Comparison of ENCODE assay signal across 30 cellular contexts in the genomic region with DNA sequence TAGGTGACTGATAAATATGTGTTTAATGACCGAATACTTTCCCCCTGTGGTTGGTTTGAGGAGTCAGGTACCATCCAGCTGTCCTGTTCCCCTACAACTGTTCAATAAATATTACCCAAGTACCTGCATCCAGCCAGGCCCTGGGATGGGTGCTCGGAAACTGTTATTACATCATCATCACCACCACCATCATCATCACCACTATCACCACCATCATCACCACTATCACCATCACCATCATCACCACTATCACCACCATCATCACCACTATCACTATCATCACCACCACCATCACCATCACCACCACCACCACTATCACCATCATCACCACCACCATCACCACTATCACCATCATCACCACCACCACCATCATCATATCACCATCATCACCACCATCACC. TPM values are rescaled to one million over a fixed set of nuclear protein-coding genes. Genes with fewer than 3 reads are reported as not detected.
DNase-seq lines count a peak whose midpoint lies in the region; ATAC-seq, FAIRE-seq and TF ChIP-seq lines count a peak whose summit lies in the region.
"Had no signal": no experiment of that assay in that cellular context is flagged by ENCODE, and none has a peak within 500 bp of the region (broad histone marks: within the 10 kb centered on the region; RNA-seq: fewer than 3 reads in every experiment).

No MANE protein-coding gene starts in this region.

- H3K4me2 ChIP-seq in H1 (ENCODE audit: insufficient read depth in 1 of 2, low read depth in 2 of 2, low read length in 2 of 2), result no peak overlapping the region

- no peak overlapping the region for H3K4ac ChIP-seq in H1 (replicated peaks; ENCODE audit: insufficient read length, low read depth, low read length)

- no peak overlapping the region for H2BK5ac ChIP-seq in H1 (ENCODE audit: low read depth, low read length)

- H3K36me3 ChIP-seq in H1 (ENCODE audit: control insufficient read depth in 2 of 4, insufficient read depth in 4 of 4, low read length in 3 of 4), result no peaks in the 10 kb centered on the region
- no peaks in the 10 kb centered on the region for H3K36me3 ChIP-seq in tibial artery
- H3K36me3 ChIP-seq: BE2C had no signal

- H3K27ac Mint-ChIP-seq in activated CD8-positive, alpha-beta memory T cell treated with anti-CD3 and anti-CD28 coated beads, Interleukin-2, amount 10 ng/mL, durations not matched to agents 7 days and 5 days, result no peak overlapping the region
- no peak overlapping the region for H3K27ac Mint-ChIP-seq in CD4-positive, alpha-beta T cell
- H3K27ac Mint-ChIP-seq in stimulated activated effector memory CD8-positive, alpha-beta T cell treated with anti-CD3 and anti-CD28 coated beads, Interleukin-12 subunit alpha, Interleukin-12 subunit beta, amount 100 ng/mL, for 72 hours, result peak overlapping the region; percentile 23
- H3K27ac Mint-ChIP-seq: CD14-positive monocyte had no signal

- 90% methylated on average over 2 of the region's 2 CpGs; no CpG with 5 or more reads in 1 of the 2 experiments for WGBS in H1 (ENCODE audit: extremely low coverage in 1 of 2, insufficient coverage in 1 of 2, insufficient read length in 1 of 2, insufficient replicate concordance in 2 of 2, low coverage in 1 of 2, low lambda C conversion rate in 2 of 2, missing lambda C conversion rate in 1 of 2), 2 experiments

- H3K4me1 ChIP-seq in H1 (replicated peaks in 1 of 4; ENCODE audit: control insufficient read depth in 3 of 4, insufficient read depth in 4 of 4, low read length in 3 of 4) (peaks cover 0 to 10% (median 7%) of the 10 kb centered on the region in 4 experiments; a peak in 6 of 7 replicates), tibial artery (no peaks in the 10 kb centered on the region)
- H3K4me1 ChIP-seq: BE2C had no signal

- peaks cover 10% of the 10 kb centered on the region for H3K9me3 Mint-ChIP-seq in activated CD8-positive, alpha-beta memory T cell treated with anti-CD3 and anti-CD28 coated beads, Interleukin-2, amount 10 ng/mL, durations not matched to agents 7 days and 5 days (ENCODE audit: low read depth)
- H3K9me3 Mint-ChIP-seq in CD4-positive, alpha-beta T cell, result no peaks in the 10 kb centered on the region
- H3K9me3 Mint-ChIP-seq in stimulated activated effector memory CD8-positive, alpha-beta T cell treated with anti-CD3 and anti-CD28 coated beads, Interleukin-12 subunit alpha, Interleukin-12 subunit beta, amount 100 ng/mL, for 72 hours, result no peaks in the 10 kb centered on the region

- POLR2A ChIA-PET in CD4-positive, alpha-beta T cell (lab: Charles Lee), result no interaction called here
- POLR2A ChIA-PET in H1 (lab: Charles Lee; ENCODE audit: partially characterized antibody), result interaction anchor here (1.0 kb wide), 1 partner anchor 23 kb away, joined by 4 read pairs; no protein-coding TSS in a partner anchor

- TF ChIP-seq POLR2A in H1 (IDR thresholded peaks at IDR 0.05; ENCODE audit: control extremely low read depth in 1 of 2, low read depth in 2 of 2, low read length in 2 of 2), result no peak

- H4K8ac ChIP-seq in H1 (ENCODE audit: extremely low read depth, insufficient read depth, low read length), result no peak overlapping the region

- peaks cover 18% of the 10 kb centered on the region; the same call in 1 of the 2 replicates for H3K23me2 ChIP-seq in H1 (ENCODE audit: low read depth, low read length)

- H2BK20ac ChIP-seq in H1 (ENCODE audit: low read length), result no peak overlapping the region

- no peak overlapping the region for H2AFZ ChIP-seq in H1 (ENCODE audit: low read length)

- H3K4me3 Mint-ChIP-seq in activated CD8-positive, alpha-beta memory T cell treated with anti-CD3 and anti-CD28 coated beads, Interleukin-2, amount 10 ng/mL, durations not matched to agents 7 days and 5 days, result peak overlapping the region; percentile 7
- H3K4me3 Mint-ChIP-seq in CD4-positive, alpha-beta T cell, result no peak overlapping the region
- H3K4me3 Mint-ChIP-seq in stimulated activated effector memory CD8-positive, alpha-beta T cell treated with anti-CD3 and anti-CD28 coated beads, Interleukin-12 subunit alpha, Interleukin-12 subunit beta, amount 100 ng/mL, for 72 hours, result no peak overlapping the region
- H3K4me3 Mint-ChIP-seq: CD14-positive monocyte had no signal

- DNase-seq in activated CD8-positive, alpha-beta memory T cell treated with anti-CD3 and anti-CD28 coated beads, Interleukin-2, amount 10 ng/mL, durations not matched to agents 7 days and 5 days, result no peak
- DNase-seq in activated CD8-positive, alpha-beta memory T cell treated with anti-CD3 and anti-CD28 coated beads for 24 hours, result no peak
- no peak for DNase-seq in CD4-positive, alpha-beta T cell
- DNase-seq in H1 (ENCODE audit: low read depth in 1 of 2, low spot score in 2 of 2), result no peak
- no peak for DNase-seq in stimulated activated effector memory CD8-positive, alpha-beta T cell treated with anti-CD3 and anti-CD28 coated beads, Interleukin-12 subunit alpha, Interleukin-12 subunit beta, amount 100 ng/mL, for 72 hours (ENCODE audit: low spot score in 2 of 2)
- no peak for DNase-seq in tibial artery
- DNase-seq in GOT3 (lab: John Stamatoyannopoulos, UW), result no peak
- DNase-seq: 8988T, ACHN, BE2C, DMS153, DND-41, KG1, MM.1S, NCI-H1048, NCI-H1417, NCI-H187, NCI-H2081 treated with DMSO at 0.1 percent for 48 hours, NCI-H2171, NCI-H226, NCI-H510A, NCI-H69, SHP77 had no signal

- no peaks in the 10 kb centered on the region for H3K79me1 ChIP-seq in H1 (ENCODE audit: low read depth, low read length)

- H2BK120ac ChIP-seq in H1 (replicated peaks; ENCODE audit: low read depth, low read length), result no peak overlapping the region

- FAIRE-seq in H1 (lab: Jason Lieb, UNC), result no peak
- FAIRE-seq: GM19239, H54 had no signal

- H2BK12ac ChIP-seq in H1 (ENCODE audit: low read depth, low read length), result no peak overlapping the region

- no peaks in the 10 kb centered on the region for H3K9me3 ChIP-seq in CD4-positive, alpha-beta T cell (ENCODE audit: control insufficient read depth, low read length)
- H3K9me3 ChIP-seq in H1 (ENCODE audit: insufficient read depth in 2 of 2, low read depth in 1 of 2, low read length in 1 of 2), result peaks cover 0 to 3% of the 10 kb centered on the region in 2 experiments; a peak in 1 of 4 replicates
- H3K9me3 ChIP-seq in tibial artery, result no peaks in the 10 kb centered on the region
- H3K9me3 ChIP-seq: BE2C had no signal

- TF ChIP-seq CTCF in CD4-positive, alpha-beta T cell (IDR thresholded peaks at IDR 0.05), result no peak
- TF ChIP-seq CTCF in H1 (IDR thresholded peaks at IDR 0.05; ENCODE audit: control extremely low read depth in 1 of 3, insufficient read depth in 1 of 3, low read depth in 1 of 3, low read length in 3 of 3) (no peak), tibial artery (IDR thresholded peaks at IDR 0.05) (no peak)

- H3K27me3 ChIP-seq in CD4-positive, alpha-beta T cell (ENCODE audit: control insufficient read depth, insufficient read depth, low read length), result no peaks in the 10 kb centered on the region
- H3K27me3 ChIP-seq in H1 (replicated peaks in 1 of 4; ENCODE audit: control insufficient read depth in 3 of 4, extremely low read depth in 1 of 4, insufficient read depth in 3 of 4, low read length in 3 of 4), result peaks cover 0 to 2% (median 1%) of the 10 kb centered on the region in 4 experiments; a peak in 1 of 7 replicates
- H3K27me3 ChIP-seq in tibial artery, result no peaks in the 10 kb centered on the region
- H3K27me3 ChIP-seq: BE2C had no signal

- no peak overlapping the region for H3K18ac ChIP-seq in H1 (ENCODE audit: extremely low read depth, low read length)

- no peak overlapping the region for H3K9ac ChIP-seq in H1 (replicated peaks in 1 of 4; ENCODE audit: extremely low read depth in 1 of 4, low read depth in 3 of 4, low read length in 3 of 4)

- H4K20me1 ChIP-seq in H1 (replicated peaks in 1 of 2; ENCODE audit: control insufficient read depth in 1 of 2, insufficient read depth in 2 of 2, low read length in 2 of 2), result peaks cover 0 to 4% of the 10 kb centered on the region in 2 experiments

- no peak for ATAC-seq in activated CD8-positive, alpha-beta memory T cell treated with anti-CD3 and anti-CD28 coated beads, Interleukin-2, amount 10 ng/mL, durations not matched to agents 7 days and 5 days
- no peak for ATAC-seq in CD4-positive, alpha-beta T cell (ENCODE audit: poor library complexity)
- no peak for ATAC-seq in stimulated activated effector memory CD8-positive, alpha-beta T cell treated with anti-CD3 and anti-CD28 coated beads, Interleukin-12 subunit alpha, Interleukin-12 subunit beta, amount 100 ng/mL, for 72 hours
- ATAC-seq: Panc1 had no signal

- no peaks in the 10 kb centered on the region for H3K27me3 Mint-ChIP-seq in activated CD8-positive, alpha-beta memory T cell treated with anti-CD3 and anti-CD28 coated beads, Interleukin-2, amount 10 ng/mL, durations not matched to agents 7 days and 5 days
- H3K27me3 Mint-ChIP-seq in CD4-positive, alpha-beta T cell, result no peaks in the 10 kb centered on the region

- no peak overlapping the region for H3K23ac ChIP-seq in H1 (ENCODE audit: insufficient read length)

- no peaks in the 10 kb centered on the region; a peak in 1 of 4 replicates for H3K79me2 ChIP-seq in H1 (ENCODE audit: control insufficient read depth in 1 of 2, insufficient read depth in 2 of 2, low read length in 2 of 2)

- peak overlapping the region; percentile 29 for H3K27ac ChIP-seq in CD4-positive, alpha-beta T cell (ENCODE audit: low read depth, low read length)
- H3K27ac ChIP-seq in H1 (ENCODE audit: low read depth, low read length) (no peak overlapping the region), tibial artery (no peak overlapping the region)
- H3K27ac ChIP-seq: RWPE1 had no signal

- peaks cover 2% of the 10 kb centered on the region for H3K36me3 Mint-ChIP-seq in activated CD8-positive, alpha-beta memory T cell treated with anti-CD3 and anti-CD28 coated beads, Interleukin-2, amount 10 ng/mL, durations not matched to agents 7 days and 5 days
- no peaks in the 10 kb centered on the region for H3K36me3 Mint-ChIP-seq in CD4-positive, alpha-beta T cell (ENCODE audit: low read depth)
- H3K36me3 Mint-ChIP-seq in stimulated activated effector memory CD8-positive, alpha-beta T cell treated with anti-CD3 and anti-CD28 coated beads, Interleukin-12 subunit alpha, Interleukin-12 subunit beta, amount 100 ng/mL, for 72 hours, result peaks cover 18% of the 10 kb centered on the region
- H3K36me3 Mint-ChIP-seq: CD14-positive monocyte had no signal

- intact Hi-C loops in CD4-positive, alpha-beta T cell (cut with DNase I, micrococcal nuclease), result no loop called here
- intact Hi-C loops in tibial artery (cut with DNase I; ENCODE audit: low total_unique reads), result no loop called here

- no peak overlapping the region for H3K14ac ChIP-seq in H1 (ENCODE audit: insufficient read length)

- H4K91ac ChIP-seq in H1 (replicated peaks; ENCODE audit: insufficient read length, low read length), result no peak overlapping the region

- no peak for TF ChIP-seq RAD21 in H1 (IDR thresholded peaks at IDR 0.05 in 1 of 2, conservative IDR thresholded peaks at IDR 0.05 in 1 of 2; ENCODE audit: low read depth in 2 of 2, low read length in 2 of 2)

- H4K5ac ChIP-seq in H1 (ENCODE audit: insufficient read length, low read depth, low read length), result no peak overlapping the region

- H2BK15ac ChIP-seq in H1 (ENCODE audit: low read length), result no peak overlapping the region

- H2AK5ac ChIP-seq in H1 (ENCODE audit: low read depth, low read length), result no peak overlapping the region

- no peaks in the 10 kb centered on the region for H3K4me1 Mint-ChIP-seq in activated CD8-positive, alpha-beta memory T cell treated with anti-CD3 and anti-CD28 coated beads, Interleukin-2, amount 10 ng/mL, durations not matched to agents 7 days and 5 days
- no peaks in the 10 kb centered on the region for H3K4me1 Mint-ChIP-seq in CD4-positive, alpha-beta T cell (ENCODE audit: low read depth)
- H3K4me1 Mint-ChIP-seq in stimulated activated effector memory CD8-positive, alpha-beta T cell treated with anti-CD3 and anti-CD28 coated beads, Interleukin-12 subunit alpha, Interleukin-12 subunit beta, amount 100 ng/mL, for 72 hours, result peaks cover 6% of the 10 kb centered on the region
- H3K4me1 Mint-ChIP-seq: CD14-positive monocyte had no signal

- no peak for TF ChIP-seq EP300 in H1 (IDR thresholded peaks at IDR 0.05; ENCODE audit: borderline replicate concordance in 1 of 2, low read depth in 2 of 2, low read length in 2 of 2)

- H3K56ac ChIP-seq in H1 (replicated peaks; ENCODE audit: insufficient read length, low read depth, low read length), result peak overlapping the region; percentile 92

- CTCF ChIA-PET in activated CD8-positive, alpha-beta memory T cell treated with anti-CD3 and anti-CD28 coated beads, Interleukin-2, amount 10 ng/mL, durations not matched to agents 7 days and 5 days (lab: Charles Lee), result interaction anchor here (1.2 kb wide), 1 partner anchor 119 kb away, joined by 3 read pairs; no protein-coding TSS in a partner anchor
- CTCF ChIA-PET in CD4-positive, alpha-beta T cell (lab: Charles Lee), result no interaction called here
- CTCF ChIA-PET in H1 (lab: Charles Lee; ENCODE audit: partially characterized antibody), result interaction anchor here (0.7 kb wide), 1 partner anchor 159 kb away, joined by 3 read pairs; no protein-coding TSS in a partner anchor

- H3K4me3 ChIP-seq in H1 (ENCODE audit: extremely low read depth in 1 of 4, insufficient read depth in 2 of 4, low read depth in 3 of 4, low read length in 4 of 4) (no peak overlapping the region), tibial artery (no peak overlapping the region)

RNA-seq across cellular contexts. Expression of a gene that starts 4.1 kb away (rescaled TPM):
- under 1 TPM; 0.64 to 0.87 TPM for total RNA-seq in activated CD8-positive, alpha-beta memory T cell treated with anti-CD3 and anti-CD28 coated beads, Interleukin-2, amount 10 ng/mL, durations not matched to agents 7 days and 5 days
- total RNA-seq in CD4-positive, alpha-beta T cell, result 1 to 10 TPM; 2.7 to 3.0 TPM
- total RNA-seq in H1 (2021; fragmentation: NEBNext Ultra II Directional; extraction: Animal tissue kit (Norgen Biotek cat#: 25700)), result 0.15 and 0.47 TPM in 2 replicates
- 0.80 and 0.85 TPM in 2 replicates for polyA plus RNA-seq in H1 (2011; rRNA removed)
- 0.54 TPM for polyA plus RNA-seq in H1 (2011; cell fraction: cytosol; rRNA removed)
- 2.7 TPM for polyA plus RNA-seq in H1 (2011; cell fraction: nucleus; rRNA removed)
- 0.41 to 0.82 TPM (median 0.46 TPM) in 4 replicates for polyA plus RNA-seq in H1 (2012, experiment 1 of 2)
- 0.41 TPM for polyA plus RNA-seq in H1 (2012, experiment 2 of 2)
- 0.18 TPM for polyA plus RNA-seq in H1 (2013, experiment 1 of 2)
- 0.15 TPM for polyA plus RNA-seq in H1 (2013, experiment 2 of 2)
- polyA minus RNA-seq in H1 (2011; rRNA and poly(A)+ RNA removed), result 0.15 and 0.25 TPM in 2 replicates
- not detected for polyA minus RNA-seq in H1 (2011; cell fraction: cytosol; rRNA and poly(A)+ RNA removed)
- polyA minus RNA-seq in H1 (2011; cell fraction: nucleus; rRNA and poly(A)+ RNA removed), result 1.4 TPM
- total RNA-seq: HT1080 had no signal
- polyA plus RNA-seq: CD14-positive monocyte had no signal

RNA-seq across cellular contexts. Expression of a gene that starts 22.8 kb away (rescaled TPM):
- total RNA-seq in activated CD8-positive, alpha-beta memory T cell treated with anti-CD3 and anti-CD28 coated beads, Interleukin-2, amount 10 ng/mL, durations not matched to agents 7 days and 5 days, result 1 to 10 TPM; 6.0 to 7.2 TPM
- total RNA-seq in CD4-positive, alpha-beta T cell, result 10 to 100 TPM; 11.0 to 12.4 TPM
- total RNA-seq in H1 (2021; fragmentation: NEBNext Ultra II Directional; extraction: Animal tissue kit (Norgen Biotek cat#: 25700)), result 51.7 and 53.0 TPM in 2 replicates
- 71.4 and 78.9 TPM in 2 replicates for polyA plus RNA-seq in H1 (2011; rRNA removed)
- 62.3 TPM for polyA plus RNA-seq in H1 (2011; cell fraction: cytosol; rRNA removed)
- 77.1 TPM for polyA plus RNA-seq in H1 (2011; cell fraction: nucleus; rRNA removed)
- 78.7 to 120 TPM (median 114 TPM) in 4 replicates for polyA plus RNA-seq in H1 (2012, experiment 1 of 2)
- polyA plus RNA-seq in H1 (2012, experiment 2 of 2), result 89.3 TPM
- 127 TPM for polyA plus RNA-seq in H1 (2013, experiment 1 of 2)
- 134 TPM for polyA plus RNA-seq in H1 (2013, experiment 2 of 2)
- 18.5 and 21.1 TPM in 2 replicates for polyA minus RNA-seq in H1 (2011; rRNA and poly(A)+ RNA removed)
- 18.4 TPM for polyA minus RNA-seq in H1 (2011; cell fraction: cytosol; rRNA and poly(A)+ RNA removed)
- polyA minus RNA-seq in H1 (2011; cell fraction: nucleus; rRNA and poly(A)+ RNA removed), result 19.0 TPM

RNA-seq across cellular contexts. Expression of a gene that starts 27.0 kb away (rescaled TPM):
- not detected for total RNA-seq in activated CD8-positive, alpha-beta memory T cell treated with anti-CD3 and anti-CD28 coated beads, Interleukin-2, amount 10 ng/mL, durations not matched to agents 7 days and 5 days
- total RNA-seq in CD4-positive, alpha-beta T cell, result not detected
- 5.0 and 7.0 TPM in 2 replicates for total RNA-seq in H1 (2021; fragmentation: NEBNext Ultra II Directional; extraction: Animal tissue kit (Norgen Biotek cat#: 25700))
- 5.6 and 8.2 TPM in 2 replicates for polyA plus RNA-seq in H1 (2011; rRNA removed)
- polyA plus RNA-seq in H1 (2011; cell fraction: cytosol; rRNA removed), result 4.1 TPM
- 6.7 TPM for polyA plus RNA-seq in H1 (2011; cell fraction: nucleus; rRNA removed)
- 4.2 to 7.5 TPM (median 7.2 TPM) in 4 replicates for polyA plus RNA-seq in H1 (2012, experiment 1 of 2)
- 14.2 TPM for polyA plus RNA-seq in H1 (2012, experiment 2 of 2)
- polyA plus RNA-seq in H1 (2013, experiment 1 of 2), result 4.8 TPM
- 5.3 TPM for polyA plus RNA-seq in H1 (2013, experiment 2 of 2)
- polyA minus RNA-seq in H1 (2011; rRNA and poly(A)+ RNA removed), result 9.7 and 10.8 TPM in 2 replicates
- polyA minus RNA-seq in H1 (2011; cell fraction: cytosol; rRNA and poly(A)+ RNA removed), result 3.7 TPM
- 10.6 TPM for polyA minus RNA-seq in H1 (2011; cell fraction: nucleus; rRNA and poly(A)+ RNA removed)
- total RNA-seq: HT1080, SK-MEL-5 had no signal
- polyA plus RNA-seq: CD14-positive monocyte had no signal

RNA-seq across cellular contexts. Expression of a gene that starts 31.6 kb away (rescaled TPM):
- 10 to 100 TPM; 11.3 to 18.0 TPM for total RNA-seq in activated CD8-positive, alpha-beta memory T cell treated with anti-CD3 and anti-CD28 coated beads, Interleukin-2, amount 10 ng/mL, durations not matched to agents 7 days and 5 days
- total RNA-seq in CD4-positive, alpha-beta T cell, result 10 to 100 TPM; 48.3 to 55.6 TPM
- total RNA-seq in H1 (2021; fragmentation: NEBNext Ultra II Directional; extraction: Animal tissue kit (Norgen Biotek cat#: 25700)), result 8.3 and 9.9 TPM in 2 replicates
- 7.5 and 8.2 TPM in 2 replicates for polyA plus RNA-seq in H1 (2011; rRNA removed)
- 4.7 TPM for polyA plus RNA-seq in H1 (2011; cell fraction: cytosol; rRNA removed)
- 7.8 TPM for polyA plus RNA-seq in H1 (2011; cell fraction: nucleus; rRNA removed)
- polyA plus RNA-seq in H1 (2012, experiment 1 of 2), result 6.7 to 12.3 TPM (median 10.9 TPM) in 4 replicates
- polyA plus RNA-seq in H1 (2012, experiment 2 of 2), result 12.0 TPM
- polyA plus RNA-seq in H1 (2013, experiment 1 of 2), result 4.4 TPM
- polyA plus RNA-seq in H1 (2013, experiment 2 of 2), result 5.6 TPM
- polyA minus RNA-seq in H1 (2011; rRNA and poly(A)+ RNA removed), result 3.9 and 5.5 TPM in 2 replicates
- 9.2 TPM for polyA minus RNA-seq in H1 (2011; cell fraction: cytosol; rRNA and poly(A)+ RNA removed)
- polyA minus RNA-seq in H1 (2011; cell fraction: nucleus; rRNA and poly(A)+ RNA removed), result 9.2 TPM

RNA-seq across cellular contexts. Expression of a gene that starts 49.5 kb away (rescaled TPM):
- 10 to 100 TPM; 37.3 to 43.4 TPM for total RNA-seq in activated CD8-positive, alpha-beta memory T cell treated with anti-CD3 and anti-CD28 coated beads, Interleukin-2, amount 10 ng/mL, durations not matched to agents 7 days and 5 days
- 10 to 100 TPM; 14.1 to 15.3 TPM for total RNA-seq in CD4-positive, alpha-beta T cell
- total RNA-seq in H1 (2021; fragmentation: NEBNext Ultra II Directional; extraction: Animal tissue kit (Norgen Biotek cat#: 25700)), result 60.9 and 61.6 TPM in 2 replicates
- 43.9 and 81.8 TPM in 2 replicates for polyA plus RNA-seq in H1 (2011; rRNA removed)
- polyA plus RNA-seq in H1 (2011; cell fraction: cytosol; rRNA removed), result 48.1 TPM
- 85.3 TPM for polyA plus RNA-seq in H1 (2011; cell fraction: nucleus; rRNA removed)
- 43.7 to 47.8 TPM (median 45.2 TPM) in 4 replicates for polyA plus RNA-seq in H1 (2012, experiment 1 of 2)
- 41.5 TPM for polyA plus RNA-seq in H1 (2012, experiment 2 of 2)
- 28.9 TPM for polyA plus RNA-seq in H1 (2013, experiment 1 of 2)
- polyA plus RNA-seq in H1 (2013, experiment 2 of 2), result 25.8 TPM
- 21.2 and 25.9 TPM in 2 replicates for polyA minus RNA-seq in H1 (2011; rRNA and poly(A)+ RNA removed)
- polyA minus RNA-seq in H1 (2011; cell fraction: cytosol; rRNA and poly(A)+ RNA removed), result 37.9 TPM
- polyA minus RNA-seq in H1 (2011; cell fraction: nucleus; rRNA and poly(A)+ RNA removed), result 55.2 TPM
